ENCODE assay signal across 1 cellular context in genomic region chr19:18425515-18426415, GRCh38.
TF ChIP-seq lines count a peak whose summit lies in the region.

No MANE protein-coding gene starts in this region.

TF ChIP-seq in HEK293, 187 proteins besides CTCF, POLR2A, EP300 and RAD21 (continued from another document):
- TF ChIP-seq BCL6B (tag by site-specific recombination; IDR thresholded peaks at IDR 0.05) (no peak), ZNF24 (tag by site-specific recombination; IDR thresholded peaks at IDR 0.05) (peak; percentile 45; the same call in 1 of the 2 replicates), GLIS2 (tag by site-specific recombination; IDR thresholded peaks at IDR 0.05) (peak; percentile 53), ZNF560 (tag by site-specific recombination; IDR thresholded peaks at IDR 0.05; ENCODE audit: borderline replicate concordance) (no peak), ZNF266 (tag by site-specific recombination; IDR thresholded peaks at IDR 0.05; ENCODE audit: low read depth) (no peak)
